1 cellular context compared by ENCODE assay signal in the genomic region with DNA sequence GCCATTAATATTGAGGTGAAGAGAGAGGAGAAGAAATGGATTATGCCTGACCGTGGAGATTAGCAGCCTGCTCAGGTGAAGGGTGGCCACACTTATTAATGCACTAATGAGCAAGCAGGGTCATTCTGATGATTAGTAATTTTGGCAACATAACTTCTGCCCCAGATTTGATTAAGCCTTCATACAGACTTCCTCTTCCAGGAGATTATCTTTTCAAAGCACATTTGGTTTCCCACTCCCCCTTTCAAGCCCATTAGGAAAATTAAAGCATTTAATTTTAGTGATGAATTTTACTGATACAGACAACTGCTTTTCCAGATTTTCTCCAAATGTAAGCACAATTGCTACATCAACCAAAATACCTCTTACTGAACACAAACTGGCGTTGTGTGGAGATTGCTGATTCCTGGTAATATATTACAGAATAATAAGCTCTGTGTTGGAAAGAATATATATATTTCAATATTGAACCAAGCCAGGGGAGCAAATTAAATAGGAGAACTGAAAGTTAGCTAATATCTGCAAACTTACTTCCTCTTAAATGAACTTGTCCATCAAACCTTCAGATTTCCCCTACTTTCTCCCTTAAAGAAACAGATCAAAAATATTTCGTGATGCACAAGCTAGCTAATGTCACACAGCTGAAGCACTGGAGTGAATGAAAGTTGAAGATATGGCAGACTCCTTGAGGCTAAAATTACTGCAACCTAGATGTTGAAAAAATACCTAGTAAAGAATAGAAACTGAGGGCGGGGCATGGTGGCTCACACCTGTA.
TF ChIP-seq lines count a peak whose summit lies in the region.

No MANE protein-coding gene starts in this region.

TF ChIP-seq in GM23338, 12 proteins besides CTCF, POLR2A, EP300 and RAD21 (continued from another document):
- TF ChIP-seq, protein P1, sequence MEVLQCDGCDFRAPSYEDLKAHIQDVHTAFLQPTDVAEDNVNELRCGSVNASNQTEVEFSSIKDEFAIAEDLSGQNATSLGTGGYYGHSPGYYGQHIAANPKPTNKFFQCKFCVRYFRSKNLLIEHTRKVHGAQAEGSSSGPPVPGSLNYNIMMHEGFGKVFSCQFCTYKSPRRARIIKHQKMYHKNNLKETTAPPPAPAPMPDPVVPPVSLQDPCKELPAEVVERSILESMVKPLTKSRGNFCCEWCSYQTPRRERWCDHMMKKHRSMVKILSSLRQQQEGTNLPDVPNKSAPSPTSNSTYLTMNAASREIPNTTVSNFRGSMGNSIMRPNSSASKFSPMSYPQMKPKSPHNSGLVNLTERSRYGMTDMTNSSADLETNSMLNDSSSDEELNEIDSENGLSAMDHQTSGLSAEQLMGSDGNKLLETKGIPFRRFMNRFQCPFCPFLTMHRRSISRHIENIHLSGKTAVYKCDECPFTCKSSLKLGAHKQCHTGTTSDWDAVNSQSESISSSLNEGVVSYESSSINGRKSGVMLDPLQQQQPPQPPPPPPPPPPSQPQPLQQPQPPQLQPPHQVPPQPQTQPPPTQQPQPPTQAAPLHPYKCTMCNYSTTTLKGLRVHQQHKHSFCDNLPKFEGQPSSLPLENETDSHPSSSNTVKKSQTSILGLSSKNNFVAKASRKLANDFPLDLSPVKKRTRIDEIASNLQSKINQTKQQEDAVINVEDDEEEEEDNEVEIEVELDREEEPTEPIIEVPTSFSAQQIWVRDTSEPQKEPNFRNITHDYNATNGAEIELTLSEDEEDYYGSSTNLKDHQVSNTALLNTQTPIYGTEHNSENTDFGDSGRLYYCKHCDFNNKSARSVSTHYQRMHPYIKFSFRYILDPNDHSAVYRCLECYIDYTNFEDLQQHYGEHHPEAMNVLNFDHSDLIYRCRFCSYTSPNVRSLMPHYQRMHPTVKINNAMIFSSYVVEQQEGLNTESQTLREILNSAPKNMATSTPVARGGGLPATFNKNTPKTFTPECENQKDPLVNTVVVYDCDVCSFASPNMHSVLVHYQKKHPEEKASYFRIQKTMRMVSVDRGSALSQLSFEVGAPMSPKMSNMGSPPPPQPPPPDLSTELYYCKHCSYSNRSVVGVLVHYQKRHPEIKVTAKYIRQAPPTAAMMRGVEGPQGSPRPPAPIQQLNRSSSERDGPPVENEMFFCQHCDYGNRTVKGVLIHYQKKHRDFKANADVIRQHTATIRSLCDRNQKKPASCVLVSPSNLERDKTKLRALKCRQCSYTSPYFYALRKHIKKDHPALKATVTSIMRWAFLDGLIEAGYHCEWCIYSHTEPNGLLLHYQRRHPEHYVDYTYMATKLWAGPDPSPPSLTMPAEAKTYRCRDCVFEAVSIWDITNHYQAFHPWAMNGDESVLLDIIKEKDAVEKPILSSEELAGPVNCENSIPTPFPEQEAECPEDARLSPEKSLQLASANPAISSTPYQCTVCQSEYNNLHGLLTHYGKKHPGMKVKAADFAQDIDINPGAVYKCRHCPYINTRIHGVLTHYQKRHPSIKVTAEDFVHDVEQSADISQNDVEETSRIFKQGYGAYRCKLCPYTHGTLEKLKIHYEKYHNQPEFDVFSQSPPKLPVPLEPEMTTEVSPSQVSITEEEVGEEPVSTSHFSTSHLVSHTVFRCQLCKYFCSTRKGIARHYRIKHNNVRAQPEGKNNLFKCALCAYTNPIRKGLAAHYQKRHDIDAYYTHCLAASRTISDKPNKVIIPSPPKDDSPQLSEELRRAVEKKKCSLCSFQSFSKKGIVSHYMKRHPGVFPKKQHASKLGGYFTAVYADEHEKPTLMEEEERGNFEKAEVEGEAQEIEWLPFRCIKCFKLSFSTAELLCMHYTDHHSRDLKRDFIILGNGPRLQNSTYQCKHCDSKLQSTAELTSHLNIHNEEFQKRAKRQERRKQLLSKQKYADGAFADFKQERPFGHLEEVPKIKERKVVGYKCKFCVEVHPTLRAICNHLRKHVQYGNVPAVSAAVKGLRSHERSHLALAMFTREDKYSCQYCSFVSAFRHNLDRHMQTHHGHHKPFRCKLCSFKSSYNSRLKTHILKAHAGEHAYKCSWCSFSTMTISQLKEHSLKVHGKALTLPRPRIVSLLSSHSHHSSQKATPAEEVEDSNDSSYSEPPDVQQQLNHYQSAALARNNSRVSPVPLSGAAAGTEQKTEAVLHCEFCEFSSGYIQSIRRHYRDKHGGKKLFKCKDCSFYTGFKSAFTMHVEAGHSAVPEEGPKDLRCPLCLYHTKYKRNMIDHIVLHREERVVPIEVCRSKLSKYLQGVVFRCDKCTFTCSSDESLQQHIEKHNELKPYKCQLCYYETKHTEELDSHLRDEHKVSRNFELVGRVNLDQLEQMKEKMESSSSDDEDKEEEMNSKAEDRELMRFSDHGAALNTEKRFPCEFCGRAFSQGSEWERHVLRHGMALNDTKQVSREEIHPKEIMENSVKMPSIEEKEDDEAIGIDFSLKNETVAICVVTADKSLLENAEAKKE (CRISPR knock-in tag; IDR thresholded peaks at IDR 0.05), result no peak
- TF ChIP-seq ZNF114 (CRISPR knock-in tag; IDR thresholded peaks at IDR 0.05) (no peak), ETS1 (IDR thresholded peaks at IDR 0.05) (no peak)
